17 cellular contexts compared by ENCODE assay signal in the genomic region with DNA sequence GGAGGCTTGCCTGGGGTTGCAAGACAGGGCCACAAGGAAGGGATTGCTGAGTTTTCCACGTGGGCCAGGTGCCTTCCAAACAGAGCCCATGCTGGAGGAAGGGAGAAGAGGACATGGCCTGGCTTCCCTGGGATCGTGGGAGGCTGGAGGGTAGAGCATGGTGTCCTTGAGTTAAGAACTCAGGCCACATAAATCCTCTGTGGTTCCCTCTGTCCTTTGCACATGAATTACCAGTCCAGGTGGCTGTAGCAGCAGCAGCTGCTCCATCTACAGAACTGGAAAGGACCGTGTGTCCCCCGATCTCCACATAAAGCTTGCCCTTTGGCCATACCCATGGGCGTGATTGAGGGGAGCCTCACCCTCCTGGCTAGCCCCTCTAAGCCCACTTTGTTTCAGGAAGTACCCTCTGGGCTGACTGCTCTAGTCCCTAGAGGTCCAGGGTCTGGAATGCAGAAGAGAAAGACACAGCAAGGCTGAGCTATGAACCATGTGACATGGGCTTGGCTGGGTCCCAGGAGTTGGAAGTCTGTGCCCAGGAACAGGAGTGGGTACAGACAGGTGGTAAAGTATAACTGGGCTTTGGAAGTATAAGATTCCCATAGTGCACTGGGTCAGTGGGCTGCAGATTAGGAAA.
DNase-seq lines count a peak whose midpoint lies in the region; ATAC-seq and TF ChIP-seq lines count a peak whose summit lies in the region.
"Had no signal": no experiment of that assay in that cellular context is flagged by ENCODE, and none has a peak within 500 bp of the region (broad histone marks: within the 10 kb centered on the region; RNA-seq: fewer than 3 reads in every experiment).

No MANE protein-coding gene starts in this region.

- intact Hi-C loops in Caco-2 (cut with micrococcal nuclease; ENCODE audit: unreplicated experiment) = loop anchor here (10.0 kb wide), 1 partner anchor 320 kb away; a partner anchor contains a TSS
- intact Hi-C loops in heart right ventricle (cut with DNase I) = no loop called here

- H3K36me3 ChIP-seq in Caco-2 (ENCODE audit: control insufficient read depth, insufficient read depth, low read length) (no peaks in the 10 kb centered on the region), heart right ventricle (no peaks in the 10 kb centered on the region), neutrophil (no peaks in the 10 kb centered on the region)
- H3K36me3 ChIP-seq: thoracic aorta had no signal

- H3K27ac ChIP-seq in heart right ventricle (no peak overlapping the region), neutrophil (peak overlapping the region; percentile 99)
- H3K27ac ChIP-seq: thoracic aorta had no signal

- H3K36me3 Mint-ChIP-seq in Caco-2 (ENCODE audit: insufficient read depth, unreplicated experiment) = no peaks in the 10 kb centered on the region
- no peaks in the 10 kb centered on the region for H3K36me3 Mint-ChIP-seq in osteocyte (ENCODE audit: unreplicated experiment)
- H3K36me3 Mint-ChIP-seq: activated CD8-positive, alpha-beta memory T cell treated with anti-CD3 and anti-CD28 coated beads, Interleukin-2, amount 10 ng/mL, durations not matched to agents 7 days and 5 days had no signal

- H3K4me1 Mint-ChIP-seq in Caco-2 (ENCODE audit: low read depth, unreplicated experiment) (peaks cover 71% of the 10 kb centered on the region), osteocyte (ENCODE audit: unreplicated experiment) (peaks cover 7% of the 10 kb centered on the region)

- peak overlapping the region; percentile 31 for H3K27ac Mint-ChIP-seq in Caco-2 (ENCODE audit: unreplicated experiment)
- H3K27ac Mint-ChIP-seq in osteocyte (ENCODE audit: unreplicated experiment) = no peak overlapping the region
- H3K27ac Mint-ChIP-seq: activated B cell treated with CpG ODN at 0.5 μM for 24 hours; activated CD8-positive, alpha-beta memory T cell treated with anti-CD3 and anti-CD28 coated beads, Interleukin-2, amount 10 ng/mL, durations not matched to agents 7 days and 5 days had no signal

- H3K4me3 Mint-ChIP-seq in Caco-2 (ENCODE audit: unreplicated experiment) (peak overlapping the region; percentile 33), osteocyte (ENCODE audit: unreplicated experiment) (no peak overlapping the region)
- H3K4me3 Mint-ChIP-seq: activated B cell treated with CpG ODN at 0.5 μM for 24 hours; activated CD8-positive, alpha-beta memory T cell treated with anti-CD3 and anti-CD28 coated beads, Interleukin-2, amount 10 ng/mL, durations not matched to agents 7 days and 5 days had no signal

- peak; percentile 46 to 85 (median 75) for ATAC-seq in heart right ventricle
- no peak for ATAC-seq in HG03521 (IDR thresholded peaks at IDR 0.05; ENCODE audit: unreplicated experiment)
- ATAC-seq: activated CD8-positive, alpha-beta memory T cell treated with anti-CD3 and anti-CD28 coated beads, Interleukin-2, amount 10 ng/mL, durations not matched to agents 7 days and 5 days had no signal

- no TSS peak for BruUV-seq in Caco-2 (replicated peaks; lab: Mats Ljungman, UMichigan)

- WGBS in heart right ventricle, 2 donors = 62 to 71% methylated on average over 5 of the region's 5 CpGs

- CTCF ChIA-PET in Caco-2 (lab: Charles Lee) = interaction anchor here (1.1 kb wide), 2 partner anchors 11 to 65 kb away, joined by 3 read pairs; no protein-coding TSS in a partner anchor

- H3K9me3 Mint-ChIP-seq in Caco-2 (ENCODE audit: unreplicated experiment) (no peaks in the 10 kb centered on the region), osteocyte (ENCODE audit: unreplicated experiment) (no peaks in the 10 kb centered on the region)
- H3K9me3 Mint-ChIP-seq: activated B cell treated with CpG ODN at 0.5 μM for 24 hours had no signal

- H3K27me3 ChIP-seq in Caco-2 (replicated peaks; ENCODE audit: control insufficient read depth, insufficient read depth, low read length) (no peaks in the 10 kb centered on the region), heart right ventricle (peaks cover 0 to 6% (median 0%) of the 10 kb centered on the region in 7 donors), neutrophil (no peaks in the 10 kb centered on the region)

- DNase-seq in Caco-2 (no peak), NCI-H82 treated with DMSO at 0.1 percent for 48 hours (lab: John Stamatoyannopoulos, UW; ENCODE audit: unreplicated experiment) (peak; percentile 30), heart right ventricle (peak; percentile 30 to 45), osteocyte (ENCODE audit: extremely low spot score, unreplicated experiment) (no peak), NCI-H2227 (lab: John Stamatoyannopoulos, UW; ENCODE audit: unreplicated experiment) (no peak), inferior parietal cortex (ENCODE audit: extremely low spot score) (no peak)
- DNase-seq: activated B cell treated with CpG ODN at 0.5 μM for 24 hours; activated CD8-positive, alpha-beta memory T cell treated with anti-CD3 and anti-CD28 coated beads, Interleukin-2, amount 10 ng/mL, durations not matched to agents 7 days and 5 days; activated naive CD4-positive, alpha-beta T cell treated with Interleukin-2 at 50 U/mL for 16 hours; effector CD8-positive, alpha-beta T cell; mammary epithelial cell; MV-4-11; NCI-H345; occipital lobe had no signal

- no peaks in the 10 kb centered on the region for H3K27me3 Mint-ChIP-seq in Caco-2 (ENCODE audit: insufficient read depth, unreplicated experiment)
- H3K27me3 Mint-ChIP-seq in osteocyte (ENCODE audit: unreplicated experiment) = peaks cover 53% of the 10 kb centered on the region
- H3K27me3 Mint-ChIP-seq: activated CD8-positive, alpha-beta memory T cell treated with anti-CD3 and anti-CD28 coated beads, Interleukin-2, amount 10 ng/mL, durations not matched to agents 7 days and 5 days had no signal

- TF ChIP-seq CTCF in Caco-2 (IDR thresholded peaks at IDR 0.05; ENCODE audit: insufficient read depth in 1 of 2, low read depth in 1 of 2, low read length in 1 of 2, severe bottlenecking in 1 of 2, unreplicated experiment in 1 of 2) (no peak), heart right ventricle (IDR thresholded peaks at IDR 0.05) (no peak), neutrophil (IDR thresholded peaks at IDR 0.05) (no peak), osteocyte (IDR thresholded peaks at IDR 0.05) (no peak)

- no peak overlapping the region for H3K4me3 ChIP-seq in Caco-2 (ENCODE audit: low read depth, low read length)
- H3K4me3 ChIP-seq in heart right ventricle = no peak overlapping the region
- no peak overlapping the region for H3K4me3 ChIP-seq in neutrophil (ENCODE audit: low read depth in 1 of 2, low read length in 1 of 2)
- H3K4me3 ChIP-seq: thoracic aorta had no signal

- H3K4me1 ChIP-seq in Caco-2 (peaks cover 87% of the 10 kb centered on the region), heart right ventricle (peaks cover 0 to 43% (median 6%) of the 10 kb centered on the region in 9 donors), neutrophil (ENCODE audit: control insufficient read depth in 1 of 2, insufficient read depth in 1 of 2, low read depth in 1 of 2, low read length in 1 of 2) (peaks cover 47 to 53% of the 10 kb centered on the region in 2 experiments)

- POLR2A ChIA-PET in Caco-2 (lab: Charles Lee) = no interaction called here

- no peaks in the 10 kb centered on the region for H3K9me3 ChIP-seq in Caco-2
- H3K9me3 ChIP-seq in heart right ventricle = no peaks in the 10 kb centered on the region
- no peaks in the 10 kb centered on the region for H3K9me3 ChIP-seq in neutrophil
- H3K9me3 ChIP-seq: thoracic aorta had no signal

Comparison
In these comparisons a context has a peak if more than half of its experiments do, and no peak if none do; other contexts are left out.
1. DNase-seq: peak in NCI-H82 treated with DMSO at 0.1 percent for 48 hours (single experiment) and heart right ventricle (2 of 2); none in Caco-2 (0 of 2), osteocyte (single experiment), NCI-H2227 (single experiment) and inferior parietal cortex (single experiment).